ENCODE assay signal across 3 cellular contexts in genomic region chr4:52202251-52202779, GRCh38.
TF ChIP-seq lines count a peak whose summit lies in the region.

No MANE protein-coding gene starts in this region.

TF ChIP-seq in GM23338, 12 proteins besides CTCF, POLR2A, EP300 and RAD21 (continues in another document):
- no peak for TF ChIP-seq ZNF462 (CRISPR knock-in tag; IDR thresholded peaks at IDR 0.05)
- no peak for TF ChIP-seq ETS1 (IDR thresholded peaks at IDR 0.05)
- no peak for TF ChIP-seq JUNB (IDR thresholded peaks at IDR 0.05; ENCODE audit: unreplicated experiment)
- no peak for TF ChIP-seq POLR2AphosphoS5 (IDR thresholded peaks at IDR 0.05; ENCODE audit: low read depth)
- no peak for TF ChIP-seq EZH2 (IDR thresholded peaks at IDR 0.05; ENCODE audit: low read depth, unreplicated experiment)

TF ChIP-seq in WTC11, 78 proteins besides CTCF, POLR2A, EP300 and RAD21:
- TF ChIP-seq ZNF317 (CRISPR knock-in tag; IDR thresholded peaks at IDR 0.05; ENCODE audit: borderline replicate concordance, low read depth) (no peak), MYBL2 (CRISPR knock-in tag; IDR thresholded peaks at IDR 0.05) (no peak), SMAD3 (CRISPR knock-in tag; IDR thresholded peaks at IDR 0.05; ENCODE audit: borderline replicate concordance) (no peak), ZNF425 (CRISPR knock-in tag; conservative IDR thresholded peaks at IDR 0.05) (no peak), ZNF263 (CRISPR knock-in tag; IDR thresholded peaks at IDR 0.05; ENCODE audit: low read depth) (no peak), FOXK1 (CRISPR knock-in tag; IDR thresholded peaks at IDR 0.05) (no peak)

TF ChIP-seq in HepG2, 621 proteins besides CTCF, POLR2A, EP300 and RAD21:
- TF ChIP-seq TCF7 (IDR thresholded peaks at IDR 0.05; ENCODE audit: low read depth), result 0 out of 2 replicates have a peak, but pooled peaks have one; percentile 8
- no peak for TF ChIP-seq HNF4G (IDR thresholded peaks at IDR 0.05; ENCODE audit: borderline replicate concordance, low read depth, low read length)
- no peak for TF ChIP-seq HNF4G (CRISPR knock-in tag; IDR thresholded peaks at IDR 0.05; ENCODE audit: borderline replicate concordance, low read depth)
- TF ChIP-seq SAP130 (CRISPR knock-in tag; IDR thresholded peaks at IDR 0.05; ENCODE audit: low read depth), result no peak
- TF ChIP-seq BCL6 (CRISPR knock-in tag; IDR thresholded peaks at IDR 0.05), result no peak
